ENCODE assay signal across 1 cellular context in the genomic region with DNA sequence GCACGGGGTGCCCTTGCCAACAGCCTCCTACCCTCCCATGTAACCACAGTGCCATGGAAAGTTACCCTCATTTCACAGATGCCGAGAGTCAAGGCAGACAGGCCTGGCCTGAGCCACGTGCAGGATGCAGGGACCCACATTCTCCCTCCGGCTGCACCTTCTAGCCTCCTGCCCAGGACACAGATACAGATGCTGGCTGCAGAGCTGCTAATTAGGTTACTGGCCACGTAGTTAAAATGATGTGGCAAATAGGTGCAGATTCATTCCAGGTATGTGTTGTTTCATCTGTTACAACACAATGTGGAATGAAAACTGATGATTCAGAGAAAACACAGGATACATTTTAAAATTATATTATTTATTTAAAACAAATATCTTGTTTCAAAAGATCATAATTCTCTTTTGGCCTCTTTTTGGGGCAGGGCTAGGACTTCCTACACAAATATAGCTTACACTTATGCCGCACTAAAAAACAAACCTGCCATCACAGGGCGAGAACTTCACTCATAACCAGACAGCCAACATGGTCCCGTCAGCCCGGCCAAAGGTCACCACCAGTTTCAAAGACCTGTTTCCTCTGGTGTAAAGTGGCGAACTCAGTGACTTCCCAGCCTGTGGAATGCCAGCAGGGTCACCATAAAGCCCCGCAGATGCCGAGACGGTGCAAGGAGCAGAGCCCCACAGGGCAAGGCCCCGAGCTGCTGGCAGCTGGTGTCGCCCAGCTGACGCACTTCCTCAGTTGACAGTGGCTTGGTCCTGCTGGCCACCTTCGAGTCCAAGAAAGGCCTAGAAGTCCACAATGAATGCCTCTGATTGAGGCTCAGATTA.
A peak's percentile ranks its signal among the peaks of the same experiment; 100 is the strongest.
TF ChIP-seq lines count a peak whose summit lies in the region.

No MANE protein-coding gene starts in this region.

TF ChIP-seq in liver, 16 proteins besides CTCF, POLR2A, EP300 and RAD21 (continued from another document):
- TF ChIP-seq, protein P1, sequence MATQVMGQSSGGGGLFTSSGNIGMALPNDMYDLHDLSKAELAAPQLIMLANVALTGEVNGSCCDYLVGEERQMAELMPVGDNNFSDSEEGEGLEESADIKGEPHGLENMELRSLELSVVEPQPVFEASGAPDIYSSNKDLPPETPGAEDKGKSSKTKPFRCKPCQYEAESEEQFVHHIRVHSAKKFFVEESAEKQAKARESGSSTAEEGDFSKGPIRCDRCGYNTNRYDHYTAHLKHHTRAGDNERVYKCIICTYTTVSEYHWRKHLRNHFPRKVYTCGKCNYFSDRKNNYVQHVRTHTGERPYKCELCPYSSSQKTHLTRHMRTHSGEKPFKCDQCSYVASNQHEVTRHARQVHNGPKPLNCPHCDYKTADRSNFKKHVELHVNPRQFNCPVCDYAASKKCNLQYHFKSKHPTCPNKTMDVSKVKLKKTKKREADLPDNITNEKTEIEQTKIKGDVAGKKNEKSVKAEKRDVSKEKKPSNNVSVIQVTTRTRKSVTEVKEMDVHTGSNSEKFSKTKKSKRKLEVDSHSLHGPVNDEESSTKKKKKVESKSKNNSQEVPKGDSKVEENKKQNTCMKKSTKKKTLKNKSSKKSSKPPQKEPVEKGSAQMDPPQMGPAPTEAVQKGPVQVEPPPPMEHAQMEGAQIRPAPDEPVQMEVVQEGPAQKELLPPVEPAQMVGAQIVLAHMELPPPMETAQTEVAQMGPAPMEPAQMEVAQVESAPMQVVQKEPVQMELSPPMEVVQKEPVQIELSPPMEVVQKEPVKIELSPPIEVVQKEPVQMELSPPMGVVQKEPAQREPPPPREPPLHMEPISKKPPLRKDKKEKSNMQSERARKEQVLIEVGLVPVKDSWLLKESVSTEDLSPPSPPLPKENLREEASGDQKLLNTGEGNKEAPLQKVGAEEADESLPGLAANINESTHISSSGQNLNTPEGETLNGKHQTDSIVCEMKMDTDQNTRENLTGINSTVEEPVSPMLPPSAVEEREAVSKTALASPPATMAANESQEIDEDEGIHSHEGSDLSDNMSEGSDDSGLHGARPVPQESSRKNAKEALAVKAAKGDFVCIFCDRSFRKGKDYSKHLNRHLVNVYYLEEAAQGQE (IDR thresholded peaks at IDR 0.05) = peak; percentile 27
- TF ChIP-seq JUND (IDR thresholded peaks at IDR 0.05) (peak in 1 of 2 donors; percentile 52), GABPA (IDR thresholded peaks at IDR 0.05 in 1 of 2, conservative IDR thresholded peaks at IDR 0.05 in 1 of 2) (peak in 1 of 2 donors; percentile 14), SP1 (IDR thresholded peaks at IDR 0.05) (peak; percentile 81), NR2F2 (IDR thresholded peaks at IDR 0.05) (peak; percentile 95), FOXA1 (IDR thresholded peaks at IDR 0.05) (no peak), EGR1 (IDR thresholded peaks at IDR 0.05; ENCODE audit: low read depth in 2 of 2) (no peak), YY1 (IDR thresholded peaks at IDR 0.05) (peak; percentile 77)
- TF ChIP-seq, protein P2, sequence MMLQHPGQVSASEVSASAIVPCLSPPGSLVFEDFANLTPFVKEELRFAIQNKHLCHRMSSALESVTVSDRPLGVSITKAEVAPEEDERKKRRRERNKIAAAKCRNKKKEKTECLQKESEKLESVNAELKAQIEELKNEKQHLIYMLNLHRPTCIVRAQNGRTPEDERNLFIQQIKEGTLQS (IDR thresholded peaks at IDR 0.05) = peak; percentile 15
- TF ChIP-seq, protein P3, sequence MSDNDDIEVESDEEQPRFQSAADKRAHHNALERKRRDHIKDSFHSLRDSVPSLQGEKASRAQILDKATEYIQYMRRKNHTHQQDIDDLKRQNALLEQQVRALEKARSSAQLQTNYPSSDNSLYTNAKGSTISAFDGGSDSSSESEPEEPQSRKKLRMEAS (IDR thresholded peaks at IDR 0.05) = peak; percentile 27
